ENCODE assay signal across 17 cellular contexts in genomic region chr3:161217496-161217895, GRCh38. TPM values are rescaled to one million over a fixed set of nuclear protein-coding genes. Genes with fewer than 3 reads are reported as not detected.
DNase-seq lines count a peak whose midpoint lies in the region; ATAC-seq and TF ChIP-seq lines count a peak whose summit lies in the region.
"Had no signal": no experiment of that assay in that cellular context is flagged by ENCODE, and none has a peak within 500 bp of the region (broad histone marks: within the 10 kb centered on the region; RNA-seq: fewer than 3 reads in every experiment).

No MANE protein-coding gene starts in this region.

- H3K36me3 ChIP-seq in left ventricle myocardium inferior (no peaks in the 10 kb centered on the region), PC-9 (ENCODE audit: low read depth) (0 out of 2 replicates have a peak, but pooled peaks cover under 1% of the 10 kb centered on the region)
- H3K36me3 ChIP-seq: upper lobe of right lung had no signal

- H3K4me2 ChIP-seq in PC-9: no peak overlapping the region

- H3K27me3 ChIP-seq in left ventricle myocardium inferior (ENCODE audit: low read depth): no peaks in the 10 kb centered on the region
- H3K27me3 ChIP-seq in PC-9 (ENCODE audit: insufficient read depth, low read depth): no peaks in the 10 kb centered on the region
- H3K27me3 ChIP-seq: upper lobe of right lung had no signal

- TF ChIP-seq CTCF in left ventricle myocardium inferior (IDR thresholded peaks at IDR 0.05; ENCODE audit: borderline replicate concordance): no peak
- no peak for TF ChIP-seq CTCF in PC-9 (conservative IDR thresholded peaks at IDR 0.05)
- no peak for TF ChIP-seq CTCF in fibroblast of mammary gland (conservative IDR thresholded peaks at IDR 0.05; ENCODE audit: control insufficient read depth, insufficient read depth, low read depth, low read length)

- no peak overlapping the region for H3K27ac Mint-ChIP-seq in activated T-helper 2 cell treated with anti-CD3 and anti-CD28 coated beads, Interferon-gamma antibody, Interleukin-2, Interleukin-4, amounts not matched to agents 10 μg/mL and 5 μg/mL and 100 μg/mL, durations not matched to agents 14 hours and 24 hours and 36 hours
- H3K27ac Mint-ChIP-seq: activated CD8-positive, alpha-beta memory T cell treated with anti-CD3 and anti-CD28 coated beads, Interleukin-2, amount 10 ng/mL, durations not matched to agents 7 days and 5 days; dendritic cell treated with granulocyte-macrophage colony-stimulating factor and Interleukin-4, amounts not matched to agents 40 ng/mL and 50 ng/mL, for 4 days had no signal

- intact Hi-C loops in left ventricle myocardium inferior (cut with micrococcal nuclease) (no loop called here), left ventricle myocardium superior (cut with micrococcal nuclease) (no loop called here), PC-9 (cut with micrococcal nuclease; ENCODE audit: unreplicated experiment) (no loop called here)
- intact Hi-C loops in activated T-helper 2 cell treated with anti-CD3 and anti-CD28 coated beads, Interferon-gamma antibody, Interleukin-2, Interleukin-4, amounts not matched to agents 10 μg/mL and 5 μg/mL and 100 μg/mL, durations not matched to agents 14 hours and 24 hours and 36 hours (cut with micrococcal nuclease): no loop called here

- POLR2A ChIA-PET in PC-9 (lab: Charles Lee; ENCODE audit: unreplicated experiment): no interaction called here

- H3K9me2 ChIP-seq in PC-9 (ENCODE audit: insufficient read depth): no peaks in the 10 kb centered on the region

- peaks cover 8% of the 10 kb centered on the region for H3K9me3 Mint-ChIP-seq in activated T-helper 2 cell treated with anti-CD3 and anti-CD28 coated beads, Interferon-gamma antibody, Interleukin-2, Interleukin-4, amounts not matched to agents 10 μg/mL and 5 μg/mL and 100 μg/mL, durations not matched to agents 14 hours and 24 hours and 36 hours
- H3K9me3 Mint-ChIP-seq: dendritic cell treated with granulocyte-macrophage colony-stimulating factor and Interleukin-4, amounts not matched to agents 40 ng/mL and 50 ng/mL, for 4 days had no signal

- H2AFZ ChIP-seq in PC-9: peak overlapping the region; percentile 28; the same call in 1 of the 2 replicates

- CTCF ChIA-PET in PC-9 (lab: Charles Lee): interaction anchor here (0.5 kb wide), 1 partner anchor 1972 kb away, joined by 4 read pairs; no protein-coding TSS in a partner anchor

- H3K4me3 ChIP-seq in left ventricle myocardium inferior (no peak overlapping the region), PC-9 (no peak overlapping the region), fibroblast of mammary gland (ENCODE audit: control insufficient read depth, low read depth, low read length) (no peak overlapping the region)
- H3K4me3 ChIP-seq: upper lobe of right lung had no signal

- H3K9me3 ChIP-seq in left ventricle myocardium inferior (replicated peaks): no peaks in the 10 kb centered on the region
- H3K9me3 ChIP-seq in PC-9 (ENCODE audit: insufficient read depth, low read depth): no peaks in the 10 kb centered on the region
- H3K9me3 ChIP-seq: upper lobe of right lung had no signal

- H3K27ac ChIP-seq in left ventricle myocardium inferior (replicated peaks) (peak overlapping the region; percentile 38), PC-9 (no peak overlapping the region)
- H3K27ac ChIP-seq: upper lobe of right lung had no signal

- peaks cover 6% of the 10 kb centered on the region for H3K36me3 Mint-ChIP-seq in activated T-helper 2 cell treated with anti-CD3 and anti-CD28 coated beads, Interferon-gamma antibody, Interleukin-2, Interleukin-4, amounts not matched to agents 10 μg/mL and 5 μg/mL and 100 μg/mL, durations not matched to agents 14 hours and 24 hours and 36 hours (ENCODE audit: low read depth)

- no peak overlapping the region for H3K4me3 Mint-ChIP-seq in activated T-helper 2 cell treated with anti-CD3 and anti-CD28 coated beads, Interferon-gamma antibody, Interleukin-2, Interleukin-4, amounts not matched to agents 10 μg/mL and 5 μg/mL and 100 μg/mL, durations not matched to agents 14 hours and 24 hours and 36 hours (ENCODE audit: low read depth)
- H3K4me3 Mint-ChIP-seq: activated CD8-positive, alpha-beta memory T cell treated with anti-CD3 and anti-CD28 coated beads, Interleukin-2, amount 10 ng/mL, durations not matched to agents 7 days and 5 days; dendritic cell treated with granulocyte-macrophage colony-stimulating factor and Interleukin-4, amounts not matched to agents 40 ng/mL and 50 ng/mL, for 4 days had no signal

- H3K79me2 ChIP-seq in PC-9 (ENCODE audit: low read depth): peaks cover 14% of the 10 kb centered on the region

- peaks cover 20% of the 10 kb centered on the region for H3K27me3 Mint-ChIP-seq in activated T-helper 2 cell treated with anti-CD3 and anti-CD28 coated beads, Interferon-gamma antibody, Interleukin-2, Interleukin-4, amounts not matched to agents 10 μg/mL and 5 μg/mL and 100 μg/mL, durations not matched to agents 14 hours and 24 hours and 36 hours (ENCODE audit: low read depth)

- ATAC-seq in left ventricle myocardium superior (no peak), GM18858 (IDR thresholded peaks at IDR 0.05; ENCODE audit: unreplicated experiment) (no peak)
- ATAC-seq: activated CD8-positive, alpha-beta memory T cell treated with anti-CD3 and anti-CD28 coated beads, Interleukin-2, amount 10 ng/mL, durations not matched to agents 7 days and 5 days; left lobe of liver; upper lobe of right lung had no signal

- no TSS peak for BruUV-seq in PC-9 (replicated peaks; lab: Mats Ljungman, UMichigan)

- H3F3A ChIP-seq in PC-9 (ENCODE audit: insufficient read depth, low read depth): no peaks in the 10 kb centered on the region

- H3K4me1 Mint-ChIP-seq in activated T-helper 2 cell treated with anti-CD3 and anti-CD28 coated beads, Interferon-gamma antibody, Interleukin-2, Interleukin-4, amounts not matched to agents 10 μg/mL and 5 μg/mL and 100 μg/mL, durations not matched to agents 14 hours and 24 hours and 36 hours (ENCODE audit: low read depth): peaks cover 8% of the 10 kb centered on the region

- H4K20me1 ChIP-seq in PC-9 (ENCODE audit: insufficient read depth): no peaks in the 10 kb centered on the region

- DNase-seq in left ventricle myocardium inferior (no peak), left ventricle myocardium superior (no peak), PC-9 (no peak), fibroblast of mammary gland (ENCODE audit: low read depth) (peak; percentile 66), glomerular visceral epithelial cell (ENCODE audit: extremely low spot score) (no peak)
- DNase-seq in activated T-helper 2 cell treated with anti-CD3 and anti-CD28 coated beads, Interferon-gamma antibody, Interleukin-2, Interleukin-4, amounts not matched to agents 10 μg/mL and 5 μg/mL and 100 μg/mL, durations not matched to agents 14 hours and 24 hours and 36 hours (ENCODE audit: low spot score): no peak
- DNase-seq in activated CD4-positive, alpha-beta T cell treated with anti-CD3 and anti-CD28 coated beads for 4 hours: no peak
- DNase-seq: activated CD8-positive, alpha-beta memory T cell treated with anti-CD3 and anti-CD28 coated beads, Interleukin-2, amount 10 ng/mL, durations not matched to agents 7 days and 5 days; activated naive CD4-positive, alpha-beta T cell; MV-4-11; NCI-H82; stimulated activated naive CD4-positive, alpha-beta T cell treated with Interleukin-2 at 50 U/mL for 16 hours; T-helper 1 cell; upper lobe of right lung had no signal

- H3K4me1 ChIP-seq in left ventricle myocardium inferior: peaks cover 22% of the 10 kb centered on the region
- peaks cover 9% of the 10 kb centered on the region for H3K4me1 ChIP-seq in PC-9 (replicated peaks; ENCODE audit: insufficient read depth)
- H3K4me1 ChIP-seq: upper lobe of right lung had no signal

RNA-seq across cellular contexts. Expression of gene NMD3, which starts 3.6 kb away (rescaled TPM):
- total RNA-seq in left ventricle myocardium inferior (51.6 TPM), left ventricle myocardium superior (64.6 TPM), PC-9 (2021) (56.5 and 64.2 TPM in 2 replicates)
- 70.1 and 70.4 TPM in 2 replicates for total RNA-seq in activated T-helper 2 cell treated with anti-CD3 and anti-CD28 coated beads, Interferon-gamma antibody, Interleukin-2, Interleukin-4, amounts not matched to agents 10 μg/mL and 5 μg/mL and 100 μg/mL, durations not matched to agents 14 hours and 24 hours and 36 hours
